27 cellular contexts compared by ENCODE assay signal in the genomic region with DNA sequence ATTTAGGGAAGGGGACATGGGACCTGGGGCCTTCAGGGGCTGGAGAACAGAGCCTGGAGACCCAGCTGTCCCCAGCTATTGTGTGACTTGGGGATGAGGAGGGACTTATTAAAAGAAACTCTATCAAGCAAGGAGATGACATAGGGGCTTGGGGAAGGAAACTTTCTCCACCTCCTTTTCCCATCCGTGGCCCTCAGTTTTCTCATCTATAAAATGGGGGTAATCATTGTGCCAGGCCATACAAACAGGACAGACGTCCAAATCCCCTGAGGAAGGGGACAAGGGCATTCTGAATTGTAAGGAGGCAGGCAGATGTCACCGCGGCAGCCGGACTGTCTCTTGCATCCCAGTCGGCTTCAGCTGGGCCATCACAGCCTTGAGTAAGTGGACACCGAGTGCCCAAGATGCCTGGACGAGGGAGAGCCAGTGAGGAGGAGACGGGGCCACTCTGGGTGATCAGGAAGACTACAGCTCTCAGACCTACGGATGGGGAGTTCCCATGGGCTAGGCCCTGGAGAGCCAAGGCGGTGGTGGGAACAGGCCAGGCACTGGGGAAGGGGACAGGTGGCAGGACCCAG. TPM values are rescaled to one million over a fixed set of nuclear protein-coding genes. Genes with fewer than 3 reads are reported as not detected.
DNase-seq lines count a peak whose midpoint lies in the region; ATAC-seq and TF ChIP-seq lines count a peak whose summit lies in the region.
"Had no signal": no experiment of that assay in that cellular context is flagged by ENCODE, and none has a peak within 500 bp of the region (broad histone marks: within the 10 kb centered on the region; RNA-seq: fewer than 3 reads in every experiment).

No MANE protein-coding gene starts in this region.

- in situ Hi-C loops in mammary epithelial cell (cut with MboI; ENCODE audit: low sequenced_read_pairs in 2 of 2) = no loop called here

- H3K9me3 ChIP-seq in mammary epithelial cell (replicated peaks; ENCODE audit: insufficient read depth, low read length) (no peaks in the 10 kb centered on the region), osteoblast (ENCODE audit: low read depth, low read length) (no peaks in the 10 kb centered on the region)
- H3K9me3 ChIP-seq: BE2C, esophagus muscularis mucosa, MG63, stomach had no signal

- no peaks in the 10 kb centered on the region for H3K27me3 Mint-ChIP-seq in activated naive CD4-positive, alpha-beta T cell treated with anti-CD3 and anti-CD28 coated beads, Interleukin-2, amount 50 U/mL, for 24 hours
- H3K27me3 Mint-ChIP-seq in IgD-negative memory B cell = peaks cover 1% of the 10 kb centered on the region

- no peaks in the 10 kb centered on the region for H3K9me3 Mint-ChIP-seq in activated naive CD4-positive, alpha-beta T cell treated with anti-CD3 and anti-CD28 coated beads, Interleukin-2, amount 50 U/mL, for 24 hours
- no peaks in the 10 kb centered on the region for H3K9me3 Mint-ChIP-seq in activated naive CD4-positive, alpha-beta T cell treated with anti-CD3 and anti-CD28 coated beads, Interleukin-2, amount 50 U/mL, for 72 hours
- no peaks in the 10 kb centered on the region for H3K9me3 Mint-ChIP-seq in IgD-negative memory B cell
- H3K9me3 Mint-ChIP-seq: activated naive CD4-positive, alpha-beta T cell treated with anti-CD3 and anti-CD28 coated beads for 36 hours had no signal

- H3K79me2 ChIP-seq in mammary epithelial cell (ENCODE audit: insufficient read depth, low read length) = peaks cover 16% of the 10 kb centered on the region
- no peaks in the 10 kb centered on the region for H3K79me2 ChIP-seq in osteoblast (ENCODE audit: insufficient read depth, low read length)

- H3K4me1 ChIP-seq in mammary epithelial cell (ENCODE audit: insufficient read depth, low read length) = peaks cover 23% of the 10 kb centered on the region
- no peaks in the 10 kb centered on the region for H3K4me1 ChIP-seq in osteoblast (ENCODE audit: insufficient read depth, low read length)
- H3K4me1 ChIP-seq: BE2C had no signal

- BruUV-seq in mammary epithelial cell (replicated peaks; lab: Mats Ljungman, UMichigan) = no TSS peak

- H2AFZ ChIP-seq in mammary epithelial cell (ENCODE audit: low read depth, low read length) = peak overlapping the region; percentile 98
- no peak overlapping the region for H2AFZ ChIP-seq in osteoblast (ENCODE audit: low read length)

- H3K27ac ChIP-seq in mammary epithelial cell (ENCODE audit: insufficient read depth, low read depth, low read length) (no peak overlapping the region), osteoblast (ENCODE audit: low read depth, low read length) (no peak overlapping the region)
- H3K27ac ChIP-seq: esophagus muscularis mucosa had no signal

- H3K36me3 ChIP-seq in mammary epithelial cell (ENCODE audit: insufficient read depth, low read length) (no peaks in the 10 kb centered on the region), osteoblast (ENCODE audit: insufficient read depth, low read length) (no peaks in the 10 kb centered on the region)
- H3K36me3 ChIP-seq: BE2C had no signal

- no peak for DNase-seq in activated naive CD4-positive, alpha-beta T cell treated with anti-CD3 and anti-CD28 coated beads, Interleukin-2, amount 50 U/mL, for 72 hours (ENCODE audit: low spot score in 2 of 2)
- DNase-seq in mammary epithelial cell (no peak), osteoblast (ENCODE audit: insufficient read length, low spot score, missing footprints) (peak; percentile 91), putamen (ENCODE audit: low spot score) (no peak), superior temporal gyrus (ENCODE audit: extremely low spot score) (no peak), EL (no peak)
- DNase-seq: activated CD4-positive, CD25-positive, alpha-beta regulatory T cell treated with anti-CD3 and anti-CD28 coated beads, Interleukin-2, amount 50 U/mL, for 72 hours; activated CD8-positive, alpha-beta T cell treated with anti-CD3 and anti-CD28 coated beads, Interleukin-2, amount 10 ng/mL, durations not matched to agents 7 days and 5 days; activated naive CD4-positive, alpha-beta T cell treated with anti-CD3 and anti-CD28 coated beads for 36 hours; BE2C; effector CD8-positive, alpha-beta T cell; GOT3; IMR-90; islet precursor cell; MG63; NCI-H1417 treated with DMSO at 0.1 percent for 48 hours; NCI-H2171 treated with DMSO at 0.1 percent for 48 hours; NCI-H526; occipital lobe; SHP77; stimulated activated CD4-positive, alpha-beta T cell treated with anti-CD3 and anti-CD28 coated beads, Interleukin-4, amount 100 ng/mL, for 4 hours; stomach; SW 1271 had no signal

- intact Hi-C loops in mammary epithelial cell (cut with micrococcal nuclease) = no loop called here

- CTCF ChIA-PET in mammary epithelial cell (lab: Charles Lee; ENCODE audit: low non-redundant PET) = no interaction called here

- no peak overlapping the region for H3K9ac ChIP-seq in mammary epithelial cell (ENCODE audit: insufficient read depth, low read length)

- dilution Hi-C loops in mammary epithelial cell (cut with HindIII; ENCODE audit: low sequenced_read_pairs) = no loop called here

- 97% methylated on average over 4 of the region's 11 CpGs for WGBS in mammary epithelial cell (ENCODE audit: low coverage, missing lambda C conversion rate)

- H3K4me3 ChIP-seq in mammary epithelial cell (replicated peaks in 1 of 3; ENCODE audit: insufficient read depth in 1 of 3, low read depth in 2 of 3, low read length in 3 of 3) (peak overlapping the region in 1 of 3 experiments; percentile 72), osteoblast (ENCODE audit: insufficient read depth, low read length) (no peak overlapping the region)
- H3K4me3 ChIP-seq: esophagus muscularis mucosa, MG63, stomach had no signal

- no peaks in the 10 kb centered on the region for H3K36me3 Mint-ChIP-seq in activated naive CD4-positive, alpha-beta T cell treated with anti-CD3 and anti-CD28 coated beads, Interleukin-2, amount 50 U/mL, for 24 hours
- H3K36me3 Mint-ChIP-seq in activated naive CD4-positive, alpha-beta T cell treated with anti-CD3 and anti-CD28 coated beads, Interleukin-2, amount 50 U/mL, for 72 hours = no peaks in the 10 kb centered on the region
- peaks cover 1% of the 10 kb centered on the region for H3K36me3 Mint-ChIP-seq in IgD-negative memory B cell

- no peak overlapping the region for H3K27ac Mint-ChIP-seq in activated naive CD4-positive, alpha-beta T cell treated with anti-CD3 and anti-CD28 coated beads, Interleukin-2, amount 50 U/mL, for 24 hours
- no peak overlapping the region for H3K27ac Mint-ChIP-seq in activated naive CD4-positive, alpha-beta T cell treated with anti-CD3 and anti-CD28 coated beads, Interleukin-2, amount 50 U/mL, for 72 hours
- H3K27ac Mint-ChIP-seq in IgD-negative memory B cell = peak overlapping the region in 2 of 3 donors; percentile 23 to 92
- H3K27ac Mint-ChIP-seq: activated CD8-positive, alpha-beta T cell treated with anti-CD3 and anti-CD28 coated beads, Interleukin-2, amount 10 ng/mL, durations not matched to agents 7 days and 5 days; activated naive CD4-positive, alpha-beta T cell treated with anti-CD3 and anti-CD28 coated beads for 36 hours had no signal

- peak overlapping the region; percentile 88 for H3K4me2 ChIP-seq in mammary epithelial cell (ENCODE audit: insufficient read depth, low read depth, low read length)
- no peak overlapping the region for H3K4me2 ChIP-seq in osteoblast (ENCODE audit: insufficient read depth, low read length)

- H3K4me1 Mint-ChIP-seq in activated naive CD4-positive, alpha-beta T cell treated with anti-CD3 and anti-CD28 coated beads, Interleukin-2, amount 50 U/mL, for 24 hours = peaks cover 29% of the 10 kb centered on the region
- peaks cover 0 to 27% (median 18%) of the 10 kb centered on the region in 3 donors for H3K4me1 Mint-ChIP-seq in IgD-negative memory B cell

- no peak for TF ChIP-seq CTCF in mammary epithelial cell (conservative IDR thresholded peaks at IDR 0.05 in 1 of 2, IDR thresholded peaks at IDR 0.05 in 1 of 2; ENCODE audit: extremely low read depth in 1 of 2, insufficient read depth in 1 of 2, low read depth in 1 of 2, low read length in 2 of 2)
- no peak for TF ChIP-seq CTCF in osteoblast (IDR thresholded peaks at IDR 0.05; ENCODE audit: extremely low read depth, low read depth, low read length)

- no peaks in the 10 kb centered on the region for H4K20me1 ChIP-seq in mammary epithelial cell (ENCODE audit: insufficient read depth, low read length)
- no peaks in the 10 kb centered on the region for H4K20me1 ChIP-seq in osteoblast (ENCODE audit: insufficient read depth, low read length)

- H3K27me3 ChIP-seq in mammary epithelial cell (ENCODE audit: insufficient read depth, low read length) (no peaks in the 10 kb centered on the region), osteoblast (ENCODE audit: insufficient read depth, low read length) (peaks cover 19% of the 10 kb centered on the region)
- H3K27me3 ChIP-seq: BE2C, MG63 had no signal

- peak overlapping the region; percentile 24 for H3K4me3 Mint-ChIP-seq in activated naive CD4-positive, alpha-beta T cell treated with anti-CD3 and anti-CD28 coated beads, Interleukin-2, amount 50 U/mL, for 24 hours
- peak overlapping the region in 3 of 4 donors; percentile 73 to 84 (median 83) for H3K4me3 Mint-ChIP-seq in IgD-negative memory B cell
- H3K4me3 Mint-ChIP-seq: activated naive CD4-positive, alpha-beta T cell treated with anti-CD3 and anti-CD28 coated beads for 36 hours had no signal

- ATAC-seq in activated naive CD4-positive, alpha-beta T cell treated with anti-CD3 and anti-CD28 coated beads, Interleukin-2, amount 50 U/mL, for 72 hours = no peak
- ATAC-seq: activated CD8-positive, alpha-beta T cell treated with anti-CD3 and anti-CD28 coated beads, Interleukin-2, amount 10 ng/mL, durations not matched to agents 7 days and 5 days had no signal

RNA-seq across cellular contexts. Expression of gene FBXO2, which starts 1.9 kb away (rescaled TPM):
- total RNA-seq in activated naive CD4-positive, alpha-beta T cell treated with anti-CD3 and anti-CD28 coated beads, Interleukin-2, amount 50 U/mL, for 72 hours = 1 to 10 TPM; 1.9 to 2.0 TPM
- polyA plus RNA-seq in IgD-negative memory B cell (18.0 TPM), mammary epithelial cell (113 TPM)
- total RNA-seq in mammary epithelial cell (100 to 1,000 TPM in 1 of 2 donors, 10 to 100 TPM in 1; 67.3 to 138 TPM), osteoblast (0.29 and 0.36 TPM in 2 replicates)
- 20.6 TPM for polyA minus RNA-seq in mammary epithelial cell

RNA-seq across cellular contexts. Expression of gene FBXO44, which starts 2.4 kb away (rescaled TPM):
- 10 to 100 TPM; 22.7 to 27.3 TPM for total RNA-seq in activated naive CD4-positive, alpha-beta T cell treated with anti-CD3 and anti-CD28 coated beads, Interleukin-2, amount 50 U/mL, for 72 hours
- polyA plus RNA-seq in IgD-negative memory B cell = 16.9 TPM
- total RNA-seq in mammary epithelial cell = 10 to 100 TPM; 21.3 to 28.7 TPM
- polyA plus RNA-seq in mammary epithelial cell = 20.8 TPM
- 17.8 TPM for polyA minus RNA-seq in mammary epithelial cell
- total RNA-seq in osteoblast = 14.4 and 16.3 TPM in 2 replicates

RNA-seq across cellular contexts. Expression of gene FBXO6, which starts 11.7 kb away (rescaled TPM):
- 10 to 100 TPM in 1 of 2 donors, 1 to 10 TPM in 1; 3.2 to 11.2 TPM for total RNA-seq in activated naive CD4-positive, alpha-beta T cell treated with anti-CD3 and anti-CD28 coated beads, Interleukin-2, amount 50 U/mL, for 72 hours
- polyA plus RNA-seq in IgD-negative memory B cell (24.2 TPM), mammary epithelial cell (6.8 TPM)
- total RNA-seq in mammary epithelial cell (10 to 100 TPM in 1 of 2 donors, 1 to 10 TPM in 1; 8.7 to 10.7 TPM), osteoblast (8.7 and 8.8 TPM in 2 replicates)
- 4.7 TPM for polyA minus RNA-seq in mammary epithelial cell
- total RNA-seq: A172 had no signal

RNA-seq across cellular contexts. Expression of gene MAD2L2, which starts 28.7 kb away (rescaled TPM):
- total RNA-seq in activated naive CD4-positive, alpha-beta T cell treated with anti-CD3 and anti-CD28 coated beads, Interleukin-2, amount 50 U/mL, for 72 hours = 100 to 1,000 TPM in 1 of 2 donors, 10 to 100 TPM in 1; 76.7 to 115 TPM
- polyA plus RNA-seq in IgD-negative memory B cell (49.1 TPM), mammary epithelial cell (57.7 TPM)
- total RNA-seq in mammary epithelial cell (10 to 100 TPM; 44.5 to 45.9 TPM), osteoblast (20.6 and 22.7 TPM in 2 replicates)
- 47.4 TPM for polyA minus RNA-seq in mammary epithelial cell

RNA-seq across cellular contexts. Expression of gene DRAXIN, which starts 39.2 kb away (rescaled TPM):
- total RNA-seq in activated naive CD4-positive, alpha-beta T cell treated with anti-CD3 and anti-CD28 coated beads, Interleukin-2, amount 50 U/mL, for 72 hours = under 1 TPM; 0.04 to 0.46 TPM
- polyA plus RNA-seq in IgD-negative memory B cell = 0.13 TPM
- 1 to 10 TPM in 1 of 2 donors, under 1 TPM in 1; 0.07 to 6.3 TPM for total RNA-seq in mammary epithelial cell
- 0.07 TPM for polyA plus RNA-seq in mammary epithelial cell
- not detected for polyA minus RNA-seq in mammary epithelial cell
- under 0.01 TPM in 2 replicates for total RNA-seq in osteoblast

Comparison
In these comparisons a context has a peak if more than half of its experiments do, and no peak if none do; other contexts are left out.
1. H3K27ac Mint-ChIP-seq: peak in IgD-negative memory B cell (2 of 3); none in activated naive CD4-positive, alpha-beta T cell treated with anti-CD3 and anti-CD28 coated beads, Interleukin-2, amount 50 U/mL, for 24 hours (single experiment) and activated naive CD4-positive, alpha-beta T cell treated with anti-CD3 and anti-CD28 coated beads, Interleukin-2, amount 50 U/mL, for 72 hours (0 of 2).
2. RNA of gene FBXO2, which starts 1.9 kb away (total RNA-seq): 67.3 to 138 TPM in mammary epithelial cell; 1.9 to 2.0 TPM in activated naive CD4-positive, alpha-beta T cell treated with anti-CD3 and anti-CD28 coated beads, Interleukin-2, amount 50 U/mL, for 72 hours and 0.29 to 0.36 TPM in osteoblast; every median in the first group is over 10 times any median in the second.